Comparison of ENCODE assay signal across 17 cellular contexts in genomic region chr5:120255214-120255613, GRCh38.
"Had no signal": no experiment of that assay in that cellular context is flagged by ENCODE, and none has a peak within 500 bp of the region (broad histone marks: within the 10 kb centered on the region; RNA-seq: fewer than 3 reads in every experiment).

No MANE protein-coding gene starts in this region.

- H3K4me1 ChIP-seq: body of pancreas, colonic mucosa, prostate gland, tibial artery had no signal

- H3K27me3 ChIP-seq: adrenal gland, body of pancreas, colonic mucosa, tibial artery had no signal

- H3K4me3 ChIP-seq: adrenal gland, body of pancreas, colonic mucosa, prostate gland, skin epidermis, tibial artery had no signal

- H3K9me3 ChIP-seq: adrenal gland, body of pancreas, colonic mucosa, prostate gland, tibial artery had no signal

- H3K27ac ChIP-seq: adrenal gland, body of pancreas, colonic mucosa, prostate gland, skin epidermis, tibial artery had no signal

- ATAC-seq: activated CD4-positive, alpha-beta T cell treated with anti-CD3 and anti-CD28 coated beads for 36 hours; body of pancreas; esophagus mucosa; left lobe of liver; right cardiac atrium had no signal

- H3K36me3 ChIP-seq: adrenal gland, colonic mucosa, prostate gland, tibial artery had no signal

- DNase-seq: activated CD4-positive, alpha-beta memory T cell treated with anti-CD3 and anti-CD28 coated beads, Interleukin-2, amount 10 ng/mL, durations not matched to agents 7 days and 5 days; activated CD4-positive, alpha-beta T cell treated with anti-CD3 and anti-CD28 coated beads for 36 hours; activated effector memory CD4-positive, alpha-beta T cell treated with anti-CD3 and anti-CD28 coated beads, Interleukin-2, amount 50 U/mL, for 16 hours; activated T-cell treated with anti-CD3 and anti-CD28 coated beads, Interleukin-2, amount 50 U/mL, for 48 hours; adrenal gland; body of pancreas; central memory CD4-positive, alpha-beta T cell; colonic mucosa; right cardiac atrium; stimulated activated CD4-positive, alpha-beta T cell treated with anti-CD3 and anti-CD28 coated beads, Interleukin-15, amount 100 ng/mL, for 24 hours; stimulated activated CD4-positive, alpha-beta T cell treated with anti-CD3 and anti-CD28 coated beads, Interleukin-4, amount 100 ng/mL, for 1 hour; stimulated activated naive CD4-positive, alpha-beta T cell; tibial artery had no signal
